11 cellular contexts compared by ENCODE assay signal in genomic region chr7:84193787-84194186, GRCh38. TPM values are rescaled to one million over a fixed set of nuclear protein-coding genes. Genes with fewer than 3 reads are reported as not detected.
A peak's percentile ranks its signal among the peaks of the same experiment; 100 is the strongest.
DNase-seq lines count a peak whose midpoint lies in the region; ATAC-seq and TF ChIP-seq lines count a peak whose summit lies in the region.
"Had no signal": no experiment of that assay in that cellular context is flagged by ENCODE, and none has a peak within 500 bp of the region (broad histone marks: within the 10 kb centered on the region; RNA-seq: fewer than 3 reads in every experiment).

No MANE protein-coding gene starts in this region.

- H3K27ac ChIP-seq in cardiac muscle cell, result peak overlapping the region; percentile 90
- H3K27ac ChIP-seq in transverse colon, result peak overlapping the region; percentile 62 to 84 (median 66)

- peak overlapping the region; percentile 83 for H3K9ac ChIP-seq in adipocyte (ENCODE audit: low read length)

- TF ChIP-seq EP300 in transverse colon (IDR thresholded peaks at IDR 0.05; ENCODE audit: low read depth), result no peak

- no peak for TF ChIP-seq POLR2A in transverse colon (IDR thresholded peaks at IDR 0.05)

- peaks cover 26% of the 10 kb centered on the region for H3K4me1 ChIP-seq in cardiac muscle cell (ENCODE audit: low read depth)
- H3K4me1 ChIP-seq in adipocyte (ENCODE audit: control insufficient read depth, insufficient read depth, low read length), result peaks cover 30% of the 10 kb centered on the region
- H3K4me1 ChIP-seq in transverse colon, result no peaks in the 10 kb centered on the region

- H3K9me3 ChIP-seq in cardiac muscle cell (ENCODE audit: low read depth) (no peaks in the 10 kb centered on the region), adipocyte (ENCODE audit: control insufficient read depth, low read length) (no peaks in the 10 kb centered on the region), iPS-18c (ENCODE audit: control insufficient read depth, insufficient read depth, low read length) (no peaks in the 10 kb centered on the region), transverse colon (no peaks in the 10 kb centered on the region)

- 38 to 40% methylated on average over 2 of the region's 2 CpGs for WGBS in transverse colon (ENCODE audit: low coverage in 1 of 2), 2 donors

- H3K4me3 ChIP-seq in cardiac muscle cell (peak overlapping the region; percentile 56), adipocyte (ENCODE audit: low read length) (peak overlapping the region; percentile 89), iPS-18c (ENCODE audit: insufficient read depth, low read depth, low read length) (peak overlapping the region; percentile 47; the same call in 1 of the 2 replicates), transverse colon (peak overlapping the region in 3 of 4 donors; percentile 29 to 54 (median 42))

- in situ Hi-C loops in transverse colon (cut with MboI; ENCODE audit: low pct_ligation_motif_present in 1 of 4, low pct_unique_long_range_greater_than_20kb in 1 of 4, low sequenced_read_pairs in 3 of 4), result loop anchor here in 2 of 4 donors (10.0 to 25.0 kb wide), 2 partner anchors 209 to 819 kb away; no protein-coding TSS in a partner anchor

- H3K27me3 ChIP-seq in cardiac muscle cell (no peaks in the 10 kb centered on the region), adipocyte (replicated peaks; ENCODE audit: control insufficient read depth, insufficient read depth, low read length) (no peaks in the 10 kb centered on the region), transverse colon (no peaks in the 10 kb centered on the region)

- ATAC-seq in left ventricle myocardium superior (no peak), HG03342 (IDR thresholded peaks at IDR 0.05; ENCODE audit: unreplicated experiment) (no peak), HG03571 (IDR thresholded peaks at IDR 0.05; ENCODE audit: unreplicated experiment) (no peak)

- no peaks in the 10 kb centered on the region for H3K36me3 ChIP-seq in cardiac muscle cell
- H3K36me3 ChIP-seq in adipocyte (ENCODE audit: control insufficient read depth, insufficient read depth, low read length, severe bottlenecking), result no peaks in the 10 kb centered on the region
- no peaks in the 10 kb centered on the region for H3K36me3 ChIP-seq in transverse colon

- intact Hi-C loops in left ventricle myocardium superior (cut with micrococcal nuclease) (no loop called here), transverse colon (cut with DNase I; ENCODE audit: low total_unique reads) (loop anchor here (10.0 kb wide), 1 partner anchor 121 kb away; no protein-coding TSS in a partner anchor), posterior cingulate gyrus (cut with DNase I) (no loop called here)

- DNase-seq in cardiac muscle cell (ENCODE audit: low read depth in 1 of 2, low spot score in 1 of 2) (no peak), left ventricle myocardium superior (no peak), adipocyte (ENCODE audit: low read depth) (no peak), transverse colon (no peak), posterior cingulate gyrus (no peak)
- DNase-seq: kidney; NCI-H1105; stimulated activated CD4-positive, alpha-beta T cell treated with anti-CD3 and anti-CD28 coated beads, Interleukin-4, amount 100 ng/mL, for 4 hours had no signal

- TF ChIP-seq CTCF in cardiac muscle cell (IDR thresholded peaks at IDR 0.05; ENCODE audit: low read depth, low read length), result no peak
- no peak for TF ChIP-seq CTCF in transverse colon (IDR thresholded peaks at IDR 0.05)

RNA-seq across cellular contexts. Expression of gene SEMA3A, which starts 0.8 kb away (rescaled TPM):
- total RNA-seq in cardiac muscle cell (35.9 and 37.3 TPM in 2 replicates), left ventricle myocardium superior (1.2 TPM), transverse colon (1 to 10 TPM in 3 of 4 donors, under 1 TPM in 1; 1.00 to 8.3 (median 4.7) TPM)
- polyA plus RNA-seq in cardiac muscle cell, result 33.5 and 34.1 TPM in 2 replicates
